Comparison of ENCODE assay signal across 8 cellular contexts in genomic region chr11:62610814-62611704, GRCh38. TPM values are rescaled to one million over a fixed set of nuclear protein-coding genes. Genes with fewer than 3 reads are reported as not detected.
DNase-seq lines count a peak whose midpoint lies in the region; ATAC-seq and TF ChIP-seq lines count a peak whose summit lies in the region.

No MANE protein-coding gene starts in this region.

- H3K4me3 Mint-ChIP-seq in Caco-2 (ENCODE audit: unreplicated experiment), result peak overlapping the region; percentile 97

- H3F3A ChIP-seq in PC-9 (ENCODE audit: insufficient read depth, low read depth), result peaks cover 47% of the 10 kb centered on the region

- H2AFZ ChIP-seq in PC-9 (peak overlapping the region; percentile 87), trophoblast cell (ENCODE audit: insufficient read depth, low read length, poor library complexity) (no peak overlapping the region)

- ATAC-seq in HG03039 (IDR thresholded peaks at IDR 0.05; ENCODE audit: unreplicated experiment), result no peak
- ATAC-seq in HG02759 (IDR thresholded peaks at IDR 0.05; ENCODE audit: unreplicated experiment), result no peak

- DNase-seq in Caco-2, result no peak
- no peak for DNase-seq in PC-9
- no peak for DNase-seq in epithelial cell of prostate (ENCODE audit: low read depth, low spot score)
- DNase-seq in trophoblast cell, result no peak
- no peak for DNase-seq in LoVo (ENCODE audit: low spot score)
- DNase-seq in NCI-H524 (lab: John Stamatoyannopoulos, UW), result no peak

- no peak overlapping the region for H2BK12ac ChIP-seq in trophoblast cell (ENCODE audit: low read length)

- H3K14ac ChIP-seq in trophoblast cell (ENCODE audit: low read length), result peak overlapping the region; percentile 68

- H3K79me1 ChIP-seq in trophoblast cell (ENCODE audit: low read length), result peaks cover 14% of the 10 kb centered on the region

- TSS peak; percentile 9 for BruUV-seq in Caco-2 (replicated peaks; lab: Mats Ljungman, UMichigan)
- no TSS peak for BruUV-seq in PC-9 (replicated peaks; lab: Mats Ljungman, UMichigan)

- peaks cover 44% of the 10 kb centered on the region for H3K4me1 Mint-ChIP-seq in Caco-2 (ENCODE audit: low read depth, unreplicated experiment)

- no peak overlapping the region for H3K9ac ChIP-seq in trophoblast cell (ENCODE audit: low read length)

- H3K27ac ChIP-seq in PC-9 (no peak overlapping the region; the same call in 1 of the 2 replicates), epithelial cell of prostate (peak overlapping the region; percentile 67), trophoblast cell (ENCODE audit: low read depth, low read length) (no peak overlapping the region)

- H4K20me1 ChIP-seq in PC-9 (ENCODE audit: insufficient read depth), result no peaks in the 10 kb centered on the region

- CTCF ChIA-PET in Caco-2 (lab: Charles Lee), result interaction anchor here (0.6 to 2.4 kb wide), 12 partner anchors 8 to 232 kb away, joined by 3 to 19 read pairs (median 5); partner anchors contain the start of genes B3GAT3, C11orf98, CSKMT and MTA2
- CTCF ChIA-PET in PC-9 (lab: Charles Lee), result interaction anchor here (1.0 to 1.3 kb wide), 5 partner anchors 7 to 216 kb away, joined by 3 to 12 read pairs (median 4); partner anchors contain the start of genes MTA2 and ZBTB3

- intact Hi-C loops in Caco-2 (cut with micrococcal nuclease; ENCODE audit: unreplicated experiment) (loop anchor here (5.0 kb wide), 1 partner anchor 36 kb away; the partner anchor contains the start of gene GANAB), PC-9 (cut with micrococcal nuclease; ENCODE audit: unreplicated experiment) (loop anchor here (5.0 kb wide), 6 partner anchors 36 to 271 kb away; partner anchors contain the start of genes BSCL2, EEF1G, GANAB and GNG3)

- H3K36me3 ChIP-seq in Caco-2 (ENCODE audit: control insufficient read depth, insufficient read depth, low read length), result 0 out of 2 replicates have a peak, but pooled peaks cover 3% of the 10 kb centered on the region
- peaks cover 9% of the 10 kb centered on the region; the same call in 1 of the 2 replicates for H3K36me3 ChIP-seq in PC-9 (ENCODE audit: low read depth)
- peaks cover 31 to 33% of the 10 kb centered on the region in 2 experiments for H3K36me3 ChIP-seq in trophoblast cell (ENCODE audit: control insufficient read depth in 1 of 2, insufficient read depth in 2 of 2, low read length in 2 of 2)

- no peak overlapping the region for H4K91ac ChIP-seq in trophoblast cell (ENCODE audit: low read depth, low read length)

- H3K4me3 ChIP-seq in Caco-2 (ENCODE audit: low read depth, low read length), result peak overlapping the region; percentile 87
- H3K4me3 ChIP-seq in PC-9, result peak overlapping the region; percentile 85
- H3K4me3 ChIP-seq in trophoblast cell (ENCODE audit: low read depth, low read length), result peak overlapping the region; percentile 80

- POLR2A ChIA-PET in Caco-2 (lab: Charles Lee) (interaction anchor here (0.6 to 1.6 kb wide), 7 partner anchors 10 to 221 kb away, joined by 3 to 8 read pairs (median 6); partner anchors contain the start of genes B3GAT3, C11orf98, CSKMT and EEF1G), PC-9 (lab: Charles Lee; ENCODE audit: unreplicated experiment) (interaction anchor here (0.6 kb wide), 2 partner anchors 8 to 246 kb away, joined by 4 to 15 read pairs; no protein-coding TSS in a partner anchor)

- no peaks in the 10 kb centered on the region for H3K9me3 Mint-ChIP-seq in Caco-2 (ENCODE audit: unreplicated experiment)

- peak overlapping the region; percentile 2 for H4K8ac ChIP-seq in trophoblast cell (ENCODE audit: low read depth, low read length)

- H2BK120ac ChIP-seq in trophoblast cell (ENCODE audit: insufficient read depth, low read length, poor library complexity), result no peak overlapping the region

- no peaks in the 10 kb centered on the region for H3K9me2 ChIP-seq in PC-9 (ENCODE audit: insufficient read depth)

- peak overlapping the region; percentile 1 for H4K12ac ChIP-seq in trophoblast cell (ENCODE audit: low read depth, low read length)

- peak overlapping the region; percentile 88 for H3K4me2 ChIP-seq in PC-9
- peak overlapping the region; percentile 93 for H3K4me2 ChIP-seq in trophoblast cell (ENCODE audit: low read length)

- H3K4me1 ChIP-seq in Caco-2 (peaks cover 36% of the 10 kb centered on the region), PC-9 (replicated peaks; ENCODE audit: insufficient read depth) (peaks cover 35% of the 10 kb centered on the region), trophoblast cell (ENCODE audit: control insufficient read depth in 1 of 2, insufficient read depth in 2 of 2, low read length in 2 of 2) (peaks cover 14 to 15% of the 10 kb centered on the region in 2 experiments)

- peak overlapping the region; percentile 65 for H3K4ac ChIP-seq in trophoblast cell (ENCODE audit: low read depth, low read length)

- H3K27me3 ChIP-seq in Caco-2 (replicated peaks; ENCODE audit: control insufficient read depth, insufficient read depth, low read length) (no peaks in the 10 kb centered on the region), PC-9 (ENCODE audit: insufficient read depth, low read depth) (no peaks in the 10 kb centered on the region), trophoblast cell (ENCODE audit: insufficient read depth, low read length) (no peaks in the 10 kb centered on the region)

- no CpG with 5 or more reads among the region's 28 CpGs for WGBS in trophoblast cell (ENCODE audit: extremely low coverage, insufficient coverage, insufficient read length)

- no peak overlapping the region for H3K23ac ChIP-seq in trophoblast cell (ENCODE audit: low read length)

- no peaks in the 10 kb centered on the region for H3K27me3 Mint-ChIP-seq in Caco-2 (ENCODE audit: insufficient read depth, unreplicated experiment)

- H2AK5ac ChIP-seq in trophoblast cell (ENCODE audit: low read length), result peak overlapping the region; percentile 78

- peak overlapping the region; percentile 93 for H3K27ac Mint-ChIP-seq in Caco-2 (ENCODE audit: unreplicated experiment)

- H3K36me3 Mint-ChIP-seq in Caco-2 (ENCODE audit: insufficient read depth, unreplicated experiment), result peaks cover 47% of the 10 kb centered on the region

- peak overlapping the region; percentile 58 for H3K18ac ChIP-seq in trophoblast cell (ENCODE audit: low read length)

- TF ChIP-seq CTCF in Caco-2 (IDR thresholded peaks at IDR 0.05; ENCODE audit: insufficient read depth in 1 of 2, low read depth in 1 of 2, low read length in 1 of 2, severe bottlenecking in 1 of 2, unreplicated experiment in 1 of 2), result no peak
- no peak for TF ChIP-seq CTCF in PC-9 (conservative IDR thresholded peaks at IDR 0.05)

- H3K9me3 ChIP-seq in Caco-2, result no peaks in the 10 kb centered on the region
- H3K9me3 ChIP-seq in PC-9 (ENCODE audit: insufficient read depth, low read depth), result no peaks in the 10 kb centered on the region
- peaks cover 2% of the 10 kb centered on the region for H3K9me3 ChIP-seq in trophoblast cell (ENCODE audit: insufficient read depth, low read depth, low read length)

- H2BK5ac ChIP-seq in trophoblast cell (ENCODE audit: low read depth, low read length, poor library complexity), result no peak overlapping the region

- H3K79me2 ChIP-seq in PC-9 (ENCODE audit: low read depth), result peaks cover 18% of the 10 kb centered on the region
- H3K79me2 ChIP-seq in trophoblast cell (ENCODE audit: control insufficient read depth, insufficient read depth, low read length, poor library complexity), result peaks cover 9% of the 10 kb centered on the region

RNA-seq across cellular contexts. Expression of gene EML3, which starts 1.5 kb away (rescaled TPM):
- total RNA-seq in Caco-2 (2022) (61.2 and 68.7 TPM in 2 replicates), PC-9 (2021) (83.2 and 84.2 TPM in 2 replicates)
- polyA plus RNA-seq in trophoblast cell (2013), result 33.4 and 36.1 TPM in 2 replicates

RNA-seq across cellular contexts. Expression of gene ROM1, which starts 2.0 kb away (rescaled TPM):
- total RNA-seq in Caco-2 (2022), result 1.1 and 1.3 TPM in 2 replicates
- 6.2 and 7.0 TPM in 2 replicates for total RNA-seq in PC-9 (2021)
- polyA plus RNA-seq in trophoblast cell (2013), result 0.62 TPM in 2 replicates

RNA-seq across cellular contexts. Expression of gene MTA2, which starts 9.4 kb away (rescaled TPM):
- total RNA-seq in Caco-2 (2022), result 134 and 135 TPM in 2 replicates
- 96.6 and 120 TPM in 2 replicates for total RNA-seq in PC-9 (2021)
- polyA plus RNA-seq in trophoblast cell (2013), result 70.5 and 71.0 TPM in 2 replicates

RNA-seq across cellular contexts. Expression of gene B3GAT3, which starts 10.7 kb away (rescaled TPM):
- total RNA-seq in Caco-2 (2022), result 37.2 and 37.6 TPM in 2 replicates
- total RNA-seq in PC-9 (2021), result 38.9 and 60.5 TPM in 2 replicates
- polyA plus RNA-seq in trophoblast cell (2013), result 17.2 and 17.8 TPM in 2 replicates

RNA-seq across cellular contexts. Expression of gene TUT1, which starts 19.7 kb away (rescaled TPM):
- total RNA-seq in Caco-2 (2022) (27.2 and 30.2 TPM in 2 replicates), PC-9 (2021) (39.3 and 40.5 TPM in 2 replicates)
- 11.3 and 11.8 TPM in 2 replicates for polyA plus RNA-seq in trophoblast cell (2013)
